24 cellular contexts compared by ENCODE assay signal in genomic region chr12:27289414-27289813, GRCh38. TPM values are rescaled to one million over a fixed set of nuclear protein-coding genes. Genes with fewer than 3 reads are reported as not detected.
DNase-seq lines count a peak whose midpoint lies in the region; ATAC-seq and TF ChIP-seq lines count a peak whose summit lies in the region.
"Had no signal": no experiment of that assay in that cellular context is flagged by ENCODE, and none has a peak within 500 bp of the region (broad histone marks: within the 10 kb centered on the region; RNA-seq: fewer than 3 reads in every experiment).

No MANE protein-coding gene starts in this region.

- no peak overlapping the region for H3K23ac ChIP-seq in mesendoderm (ENCODE audit: low read length)

- no peak overlapping the region for H2AK5ac ChIP-seq in mesendoderm (ENCODE audit: low read length)

- H2AFZ ChIP-seq in parathyroid adenoma = no peak overlapping the region

- no peaks in the 10 kb centered on the region for H3K27me3 ChIP-seq in ascending aorta
- no peaks in the 10 kb centered on the region for H3K27me3 ChIP-seq in parathyroid adenoma (ENCODE audit: control insufficient read depth, insufficient read depth, low read length)
- no peaks in the 10 kb centered on the region for H3K27me3 ChIP-seq in mesendoderm (ENCODE audit: insufficient read depth, low read length, poor library complexity)
- H3K27me3 ChIP-seq: pancreas had no signal

- H2BK120ac ChIP-seq in mesendoderm (ENCODE audit: low read depth, low read length) = no peak overlapping the region

- peaks cover 2% of the 10 kb centered on the region for H3K79me1 ChIP-seq in mesendoderm (ENCODE audit: low read length)

- no peak overlapping the region for H3K4me3 ChIP-seq in GM12865 (ENCODE audit: low read depth, low read length)
- H3K4me3 ChIP-seq in ascending aorta = no peak overlapping the region
- H3K4me3 ChIP-seq in parathyroid adenoma (ENCODE audit: low read depth, low read length) = no peak overlapping the region
- no peak overlapping the region for H3K4me3 ChIP-seq in mesendoderm (ENCODE audit: low read length)
- H3K4me3 ChIP-seq: pancreas, skin epidermis had no signal

- H3K79me2 ChIP-seq in parathyroid adenoma (no peaks in the 10 kb centered on the region), mesendoderm (ENCODE audit: control insufficient read depth, insufficient read depth, low read length) (no peaks in the 10 kb centered on the region)

- H4K8ac ChIP-seq in mesendoderm (ENCODE audit: low read depth, low read length) = no peak overlapping the region

- intact Hi-C loops in ascending aorta (cut with DNase I) = loop anchor here (5.0 kb wide), 1 partner anchor 42 kb away; no protein-coding TSS in a partner anchor

- H3K56ac ChIP-seq in mesendoderm (ENCODE audit: low read length) = no peak overlapping the region

- H3K27ac ChIP-seq in ascending aorta (peak overlapping the region; percentile 58 to 90), parathyroid adenoma (peak overlapping the region; percentile 33), mesendoderm (ENCODE audit: low read depth, low read length) (no peak overlapping the region)
- H3K27ac ChIP-seq: skin epidermis had no signal

- H3K4me2 ChIP-seq in parathyroid adenoma (ENCODE audit: low read length) = peak overlapping the region; percentile 15
- no peak overlapping the region for H3K4me2 ChIP-seq in mesendoderm (ENCODE audit: low read length)

- H3K9ac ChIP-seq in parathyroid adenoma (no peak overlapping the region), mesendoderm (ENCODE audit: low read length) (no peak overlapping the region)

- TF ChIP-seq CTCF in GM12865 (IDR thresholded peaks at IDR 0.05; ENCODE audit: insufficient read depth, low read depth, low read length, missing control alignments) = no peak
- TF ChIP-seq CTCF in ascending aorta (IDR thresholded peaks at IDR 0.05) = no peak
- TF ChIP-seq CTCF in parathyroid adenoma (IDR thresholded peaks at IDR 0.05) = no peak

- no peak overlapping the region for H2BK5ac ChIP-seq in mesendoderm (ENCODE audit: low read length)

- H3K4ac ChIP-seq in mesendoderm (ENCODE audit: low read depth, low read length) = no peak overlapping the region

- H3K4me1 ChIP-seq in ascending aorta = peaks cover 14 to 74% of the 10 kb centered on the region in 2 donors
- peaks cover 13% of the 10 kb centered on the region for H3K4me1 ChIP-seq in parathyroid adenoma
- peaks cover 7% of the 10 kb centered on the region for H3K4me1 ChIP-seq in mesendoderm (ENCODE audit: control insufficient read depth, low read depth, low read length)

- DNase-seq in GM12865 (ENCODE audit: low read depth) = peak; percentile 29
- no peak for DNase-seq in ascending aorta (ENCODE audit: low spot score in 2 of 2)
- no peak for DNase-seq in NK-92 treated with Interleukin-12 subunit alpha and Interleukin-12 subunit beta, amount 100 ng/mL, for 24 hours (lab: John Stamatoyannopoulos, UW)
- DNase-seq in activated gamma-delta T cell treated with Interleukin-2 at 50 U/mL for 16 hours = no peak
- DNase-seq in mesendoderm = no peak
- DNase-seq: activated CD4-positive, alpha-beta memory T cell treated with anti-CD3 and anti-CD28 coated beads for 36 hours; activated naive CD4-positive, alpha-beta T cell treated with anti-CD3 and anti-CD28 coated beads, Interleukin-2, amount 10 ng/mL, durations not matched to agents 7 days and 5 days; activated T-cell treated with anti-CD3 and anti-CD28 coated beads for 4 hours; Caco-2; EL; hippocampal formation; KG1; mammary epithelial cell; naive thymus-derived CD8-positive, alpha-beta T cell; NCI-H1092; NCI-H2107; NCI-H524; pancreas; stimulated activated CD4-positive, alpha-beta T cell treated with anti-CD3 and anti-CD28 coated beads, Interleukin-4, amount 100 ng/mL, for 24 hours; T-helper 17 cell had no signal

- no CpG with 5 or more reads among the region's 3 CpGs for WGBS in mesendoderm (ENCODE audit: extremely low coverage, insufficient coverage, low lambda C conversion rate)

- ATAC-seq in GM21390 (IDR thresholded peaks at IDR 0.05; ENCODE audit: unreplicated experiment) = peak; percentile 41
- ATAC-seq in esophagus mucosa = no peak
- ATAC-seq: naive thymus-derived CD8-positive, alpha-beta T cell; pancreas; T-helper 17 cell had no signal

- no peak overlapping the region for H2BK15ac ChIP-seq in mesendoderm (replicated peaks; ENCODE audit: low read depth)

- H3K9me3 ChIP-seq in ascending aorta = no peaks in the 10 kb centered on the region
- H3K9me3 ChIP-seq in parathyroid adenoma (ENCODE audit: control insufficient read depth, low read length) = no peaks in the 10 kb centered on the region
- H3K9me3 ChIP-seq: Caco-2, pancreas had no signal

- no peaks in the 10 kb centered on the region for H3K36me3 ChIP-seq in ascending aorta
- H3K36me3 ChIP-seq in parathyroid adenoma (ENCODE audit: control insufficient read depth, insufficient read depth, low read length) = no peaks in the 10 kb centered on the region
- no peaks in the 10 kb centered on the region for H3K36me3 ChIP-seq in mesendoderm (ENCODE audit: control insufficient read depth, insufficient read depth, low read length)
- H3K36me3 ChIP-seq: pancreas had no signal

- H4K5ac ChIP-seq in mesendoderm (ENCODE audit: low read length) = no peak overlapping the region

- no peak overlapping the region for H3K18ac ChIP-seq in mesendoderm (ENCODE audit: low read length)

RNA-seq across cellular contexts. Expression of gene BMAL2, which starts 43.2 kb away (rescaled TPM):
- 5.6 TPM for total RNA-seq in ascending aorta
- 58.3 TPM for total RNA-seq in esophagus mucosa
- 7.5 TPM for polyA plus RNA-seq in mesendoderm (2013, experiment 1 of 2)
- polyA plus RNA-seq in mesendoderm (2013, experiment 2 of 2) = 7.8 TPM
- total RNA-seq: naive thymus-derived CD8-positive, alpha-beta T cell had no signal
- polyA plus RNA-seq: naive thymus-derived CD8-positive, alpha-beta T cell had no signal

RNA-seq across cellular contexts. Expression of gene STK38L, which starts 45.3 kb away (rescaled TPM):
- total RNA-seq in ascending aorta (137 TPM), esophagus mucosa (27.2 TPM)
- polyA plus RNA-seq in mesendoderm (2013, experiment 1 of 2) = 34.3 TPM
- polyA plus RNA-seq in mesendoderm (2013, experiment 2 of 2) = 35.0 TPM
